ENCODE assay signal across 18 cellular contexts in the genomic region with DNA sequence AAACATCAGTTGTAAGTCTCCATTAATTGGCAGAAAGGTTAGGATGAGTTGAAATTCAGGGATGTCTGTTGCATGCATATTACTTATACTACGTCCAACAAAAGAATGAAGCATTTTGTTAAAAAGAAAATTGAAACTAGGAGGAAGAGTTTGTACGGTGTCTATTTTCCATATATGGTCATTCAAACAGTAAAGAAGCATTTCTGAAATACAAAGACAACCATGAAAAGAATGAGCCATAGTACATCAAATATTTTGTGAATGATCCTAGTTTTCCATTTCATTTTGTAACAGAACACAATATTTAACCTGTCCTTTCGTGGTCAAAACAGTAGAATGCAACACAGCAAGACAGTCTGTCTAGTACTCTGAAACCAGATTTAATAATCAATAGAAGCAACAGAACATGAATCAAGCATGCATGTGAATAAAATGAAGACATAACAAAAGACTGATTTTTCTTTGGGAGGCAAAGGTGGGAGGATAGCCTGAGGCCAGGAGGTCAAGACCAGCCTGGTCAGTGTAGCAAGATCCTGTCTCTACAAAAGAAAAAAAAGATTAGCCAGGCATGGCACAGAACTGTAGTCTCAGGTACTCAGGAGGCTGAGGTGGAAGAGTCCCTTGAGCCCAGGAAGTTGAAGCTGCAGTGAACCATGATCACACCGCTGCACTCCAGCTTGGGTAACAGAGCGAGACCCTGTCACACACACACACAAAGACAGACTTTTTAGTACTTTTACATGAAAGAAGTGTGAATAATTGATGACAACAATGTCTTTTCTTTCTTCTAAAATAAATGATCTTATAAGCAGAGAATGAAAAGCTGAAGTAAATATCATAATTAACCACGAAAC.
DNase-seq lines count a peak whose midpoint lies in the region; ATAC-seq and TF ChIP-seq lines count a peak whose summit lies in the region.
"Had no signal": no experiment of that assay in that cellular context is flagged by ENCODE, and none has a peak within 500 bp of the region (broad histone marks: within the 10 kb centered on the region; RNA-seq: fewer than 3 reads in every experiment).

No MANE protein-coding gene starts in this region.

- no peaks in the 10 kb centered on the region for H3K4me1 Mint-ChIP-seq in natural killer cell
- H3K4me1 Mint-ChIP-seq: activated naive CD4-positive, alpha-beta T cell treated with anti-CD3 and anti-CD28 coated beads, Interleukin-2, amount 10 ng/mL, durations not matched to agents 7 days and 5 days had no signal

- in situ Hi-C loops in gastrocnemius medialis (cut with MboI; ENCODE audit: low sequenced_read_pairs in 4 of 4): no loop called here

- H3K36me3 Mint-ChIP-seq in natural killer cell: no peaks in the 10 kb centered on the region
- H3K36me3 Mint-ChIP-seq: activated naive CD4-positive, alpha-beta T cell treated with anti-CD3 and anti-CD28 coated beads, Interleukin-2, amount 10 ng/mL, durations not matched to agents 7 days and 5 days had no signal

- H3K4me1 ChIP-seq in SJSA1 (replicated peaks) (peaks cover 35% of the 10 kb centered on the region), gastrocnemius medialis (peaks cover 0 to 4% of the 10 kb centered on the region in 2 donors)

- no peak overlapping the region for H3K4me3 ChIP-seq in AG04450 (ENCODE audit: low read depth, low read length)
- no peak overlapping the region for H3K4me3 ChIP-seq in SJSA1
- no peak overlapping the region for H3K4me3 ChIP-seq in gastrocnemius medialis

- intact Hi-C loops in gastrocnemius medialis (cut with DNase I; ENCODE audit: low total_unique reads) (no loop called here), natural killer cell (cut with micrococcal nuclease) (no loop called here)

- ATAC-seq in GM18868 (IDR thresholded peaks at IDR 0.05; ENCODE audit: unreplicated experiment) (peak; percentile 76), gastrocnemius medialis (no peak), natural killer cell (no peak)
- ATAC-seq: sciatic nerve had no signal

- no peaks in the 10 kb centered on the region for H3K27me3 ChIP-seq in AG04450 (ENCODE audit: control insufficient read depth, insufficient read depth, low read length)
- no peaks in the 10 kb centered on the region for H3K27me3 ChIP-seq in SJSA1 (replicated peaks)
- no peaks in the 10 kb centered on the region for H3K27me3 ChIP-seq in gastrocnemius medialis

- no peak for TF ChIP-seq POLR2A in gastrocnemius medialis (IDR thresholded peaks at IDR 0.05)

- H3K27me3 Mint-ChIP-seq in natural killer cell (ENCODE audit: low read depth in 2 of 2): no peaks in the 10 kb centered on the region
- H3K27me3 Mint-ChIP-seq: activated naive CD4-positive, alpha-beta T cell treated with anti-CD3 and anti-CD28 coated beads, Interleukin-2, amount 10 ng/mL, durations not matched to agents 7 days and 5 days had no signal

- H3K9me3 Mint-ChIP-seq in natural killer cell: peaks cover 12 to 22% of the 10 kb centered on the region in 2 donors

- H3K27ac ChIP-seq in AG04450 (ENCODE audit: low read depth, low read length) (peak overlapping the region; percentile 73), SJSA1 (peak overlapping the region; percentile 58), gastrocnemius medialis (no peak overlapping the region)
- H3K27ac ChIP-seq: RWPE1 had no signal

- TF ChIP-seq CTCF in AG04450 (IDR thresholded peaks at IDR 0.05; ENCODE audit: low read depth, low read length): no peak
- TF ChIP-seq CTCF in gastrocnemius medialis (IDR thresholded peaks at IDR 0.05 in 4 of 5, conservative IDR thresholded peaks at IDR 0.05 in 1 of 5): no peak
- no peak for TF ChIP-seq CTCF in natural killer cell (IDR thresholded peaks at IDR 0.05)

- DNase-seq in AG04450 (ENCODE audit: low read depth, low spot score): no peak
- peak in 1 of 2 experiments; percentile 19 for DNase-seq in SJSA1 (ENCODE audit: low read depth in 1 of 2, low spot score in 2 of 2)
- DNase-seq in iris pigment epithelial cell (ENCODE audit: low read depth): peak; percentile 66
- no peak for DNase-seq in NCI-H2171 treated with DMSO at 0.1 percent for 48 hours (lab: John Stamatoyannopoulos, UW)
- no peak for DNase-seq in SW480 (ENCODE audit: low spot score)
- no peak for DNase-seq in gastrocnemius medialis
- DNase-seq in natural killer cell: no peak
- DNase-seq: ACHN; activated CD8-positive, alpha-beta memory T cell treated with anti-CD3 and anti-CD28 coated beads, Interleukin-2, amount 50 U/mL, for 48 hours; activated naive CD4-positive, alpha-beta T cell treated with anti-CD3 and anti-CD28 coated beads, Interleukin-2, amount 10 ng/mL, durations not matched to agents 7 days and 5 days; effector CD8-positive, alpha-beta T cell; Karpas-422; NCI-H2029 treated with DMSO at 0.1 percent for 48 hours; stimulated activated CD4-positive, alpha-beta T cell treated with anti-CD3 and anti-CD28 coated beads, Interleukin-4, amount 100 ng/mL, for 1 hour; T-helper 1 cell had no signal

- H3K36me3 ChIP-seq in SJSA1 (no peaks in the 10 kb centered on the region), gastrocnemius medialis (no peaks in the 10 kb centered on the region)

- H3K27ac Mint-ChIP-seq in natural killer cell: no peak overlapping the region
- H3K27ac Mint-ChIP-seq: activated naive CD4-positive, alpha-beta T cell treated with anti-CD3 and anti-CD28 coated beads, Interleukin-2, amount 10 ng/mL, durations not matched to agents 7 days and 5 days had no signal

- no peak overlapping the region for H3K4me3 Mint-ChIP-seq in natural killer cell
- H3K4me3 Mint-ChIP-seq: activated naive CD4-positive, alpha-beta T cell treated with anti-CD3 and anti-CD28 coated beads, Interleukin-2, amount 10 ng/mL, durations not matched to agents 7 days and 5 days had no signal

- POLR2A ChIA-PET in AG04450 (lab: Yijun Ruan, JAX): no interaction called here

- H3K9me3 ChIP-seq in AG04450 (ENCODE audit: control insufficient read depth, insufficient read depth, low read length): no peaks in the 10 kb centered on the region
- H3K9me3 ChIP-seq in SJSA1 (replicated peaks): no peaks in the 10 kb centered on the region
- no peaks in the 10 kb centered on the region for H3K9me3 ChIP-seq in gastrocnemius medialis

- CTCF ChIA-PET in AG04450 (lab: Charles Lee): no interaction called here

Comparison
In these comparisons a context has a peak if more than half of its experiments do, and no peak if none do; other contexts are left out.
1. H3K27ac ChIP-seq: peak in AG04450 (single experiment) and SJSA1 (single experiment); none in gastrocnemius medialis (0 of 4).